Comparison of ENCODE assay signal across 2 cellular contexts in the genomic region with DNA sequence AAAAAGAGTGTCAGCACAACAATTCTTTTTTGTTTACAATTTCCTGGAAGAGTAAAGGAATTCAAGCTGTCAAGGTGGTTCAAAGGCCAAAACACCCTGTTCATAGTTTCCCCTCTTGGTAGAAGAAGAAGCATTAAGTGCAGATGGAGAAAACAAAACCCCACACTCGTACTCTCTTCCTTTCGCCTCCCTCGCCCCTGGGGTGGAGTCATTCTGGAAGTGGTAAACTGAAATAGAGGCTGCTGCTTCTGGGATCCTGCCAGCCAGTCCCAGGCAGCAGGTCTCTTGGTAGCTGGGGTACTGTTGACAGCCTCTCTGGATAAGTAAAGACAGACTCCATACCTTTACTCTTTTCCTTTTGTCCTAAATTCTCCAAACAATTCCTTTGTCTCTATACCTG.
TF ChIP-seq lines count a peak whose summit lies in the region.

No MANE protein-coding gene starts in this region.

TF ChIP-seq in GM23338, 12 proteins besides CTCF, POLR2A, EP300 and RAD21 (continued from another document):
- TF ChIP-seq REST (IDR thresholded peaks at IDR 0.05; ENCODE audit: unreplicated experiment) (no peak), NANOG (IDR thresholded peaks at IDR 0.05; ENCODE audit: borderline replicate concordance) (no peak), STAT1 (IDR thresholded peaks at IDR 0.05; ENCODE audit: unreplicated experiment) (no peak)
- TF ChIP-seq, protein P1, sequence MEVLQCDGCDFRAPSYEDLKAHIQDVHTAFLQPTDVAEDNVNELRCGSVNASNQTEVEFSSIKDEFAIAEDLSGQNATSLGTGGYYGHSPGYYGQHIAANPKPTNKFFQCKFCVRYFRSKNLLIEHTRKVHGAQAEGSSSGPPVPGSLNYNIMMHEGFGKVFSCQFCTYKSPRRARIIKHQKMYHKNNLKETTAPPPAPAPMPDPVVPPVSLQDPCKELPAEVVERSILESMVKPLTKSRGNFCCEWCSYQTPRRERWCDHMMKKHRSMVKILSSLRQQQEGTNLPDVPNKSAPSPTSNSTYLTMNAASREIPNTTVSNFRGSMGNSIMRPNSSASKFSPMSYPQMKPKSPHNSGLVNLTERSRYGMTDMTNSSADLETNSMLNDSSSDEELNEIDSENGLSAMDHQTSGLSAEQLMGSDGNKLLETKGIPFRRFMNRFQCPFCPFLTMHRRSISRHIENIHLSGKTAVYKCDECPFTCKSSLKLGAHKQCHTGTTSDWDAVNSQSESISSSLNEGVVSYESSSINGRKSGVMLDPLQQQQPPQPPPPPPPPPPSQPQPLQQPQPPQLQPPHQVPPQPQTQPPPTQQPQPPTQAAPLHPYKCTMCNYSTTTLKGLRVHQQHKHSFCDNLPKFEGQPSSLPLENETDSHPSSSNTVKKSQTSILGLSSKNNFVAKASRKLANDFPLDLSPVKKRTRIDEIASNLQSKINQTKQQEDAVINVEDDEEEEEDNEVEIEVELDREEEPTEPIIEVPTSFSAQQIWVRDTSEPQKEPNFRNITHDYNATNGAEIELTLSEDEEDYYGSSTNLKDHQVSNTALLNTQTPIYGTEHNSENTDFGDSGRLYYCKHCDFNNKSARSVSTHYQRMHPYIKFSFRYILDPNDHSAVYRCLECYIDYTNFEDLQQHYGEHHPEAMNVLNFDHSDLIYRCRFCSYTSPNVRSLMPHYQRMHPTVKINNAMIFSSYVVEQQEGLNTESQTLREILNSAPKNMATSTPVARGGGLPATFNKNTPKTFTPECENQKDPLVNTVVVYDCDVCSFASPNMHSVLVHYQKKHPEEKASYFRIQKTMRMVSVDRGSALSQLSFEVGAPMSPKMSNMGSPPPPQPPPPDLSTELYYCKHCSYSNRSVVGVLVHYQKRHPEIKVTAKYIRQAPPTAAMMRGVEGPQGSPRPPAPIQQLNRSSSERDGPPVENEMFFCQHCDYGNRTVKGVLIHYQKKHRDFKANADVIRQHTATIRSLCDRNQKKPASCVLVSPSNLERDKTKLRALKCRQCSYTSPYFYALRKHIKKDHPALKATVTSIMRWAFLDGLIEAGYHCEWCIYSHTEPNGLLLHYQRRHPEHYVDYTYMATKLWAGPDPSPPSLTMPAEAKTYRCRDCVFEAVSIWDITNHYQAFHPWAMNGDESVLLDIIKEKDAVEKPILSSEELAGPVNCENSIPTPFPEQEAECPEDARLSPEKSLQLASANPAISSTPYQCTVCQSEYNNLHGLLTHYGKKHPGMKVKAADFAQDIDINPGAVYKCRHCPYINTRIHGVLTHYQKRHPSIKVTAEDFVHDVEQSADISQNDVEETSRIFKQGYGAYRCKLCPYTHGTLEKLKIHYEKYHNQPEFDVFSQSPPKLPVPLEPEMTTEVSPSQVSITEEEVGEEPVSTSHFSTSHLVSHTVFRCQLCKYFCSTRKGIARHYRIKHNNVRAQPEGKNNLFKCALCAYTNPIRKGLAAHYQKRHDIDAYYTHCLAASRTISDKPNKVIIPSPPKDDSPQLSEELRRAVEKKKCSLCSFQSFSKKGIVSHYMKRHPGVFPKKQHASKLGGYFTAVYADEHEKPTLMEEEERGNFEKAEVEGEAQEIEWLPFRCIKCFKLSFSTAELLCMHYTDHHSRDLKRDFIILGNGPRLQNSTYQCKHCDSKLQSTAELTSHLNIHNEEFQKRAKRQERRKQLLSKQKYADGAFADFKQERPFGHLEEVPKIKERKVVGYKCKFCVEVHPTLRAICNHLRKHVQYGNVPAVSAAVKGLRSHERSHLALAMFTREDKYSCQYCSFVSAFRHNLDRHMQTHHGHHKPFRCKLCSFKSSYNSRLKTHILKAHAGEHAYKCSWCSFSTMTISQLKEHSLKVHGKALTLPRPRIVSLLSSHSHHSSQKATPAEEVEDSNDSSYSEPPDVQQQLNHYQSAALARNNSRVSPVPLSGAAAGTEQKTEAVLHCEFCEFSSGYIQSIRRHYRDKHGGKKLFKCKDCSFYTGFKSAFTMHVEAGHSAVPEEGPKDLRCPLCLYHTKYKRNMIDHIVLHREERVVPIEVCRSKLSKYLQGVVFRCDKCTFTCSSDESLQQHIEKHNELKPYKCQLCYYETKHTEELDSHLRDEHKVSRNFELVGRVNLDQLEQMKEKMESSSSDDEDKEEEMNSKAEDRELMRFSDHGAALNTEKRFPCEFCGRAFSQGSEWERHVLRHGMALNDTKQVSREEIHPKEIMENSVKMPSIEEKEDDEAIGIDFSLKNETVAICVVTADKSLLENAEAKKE (CRISPR knock-in tag; IDR thresholded peaks at IDR 0.05): no peak

TF ChIP-seq in GM12878, 131 proteins besides CTCF, POLR2A, EP300 and RAD21:
- TF ChIP-seq ZBTB40 (IDR thresholded peaks at IDR 0.05; ENCODE audit: borderline replicate concordance): no peak
- no peak for TF ChIP-seq TCF7 (IDR thresholded peaks at IDR 0.05; ENCODE audit: borderline replicate concordance)
- TF ChIP-seq HCFC1 (IDR thresholded peaks at IDR 0.05; ENCODE audit: low read length): no peak
- no peak for TF ChIP-seq MEF2B (IDR thresholded peaks at IDR 0.05; ENCODE audit: partially characterized antibody, poor library complexity, severe bottlenecking)
- TF ChIP-seq CHD1 (IDR thresholded peaks at IDR 0.05; ENCODE audit: low read depth, low read length): no peak
- no peak for TF ChIP-seq SMAD5 (IDR thresholded peaks at IDR 0.05; ENCODE audit: low read depth)
- no peak for TF ChIP-seq FOXM1 (IDR thresholded peaks at IDR 0.05; ENCODE audit: low read depth, low read length)
- no peak for TF ChIP-seq SIX5 (IDR thresholded peaks at IDR 0.05; ENCODE audit: low read depth, low read length, severe bottlenecking)
- TF ChIP-seq TCF3 (IDR thresholded peaks at IDR 0.05; ENCODE audit: borderline replicate concordance, insufficient read depth, low read depth, low read length): no peak
- TF ChIP-seq ZZZ3 (IDR thresholded peaks at IDR 0.05; ENCODE audit: control insufficient read depth, insufficient read length, low read depth): no peak
